11 cellular contexts compared by ENCODE assay signal in genomic region chr17:76238847-76239537, GRCh38. TPM values are rescaled to one million over a fixed set of nuclear protein-coding genes. Genes with fewer than 3 reads are reported as not detected.
A peak's percentile ranks its signal among the peaks of the same experiment; 100 is the strongest.
DNase-seq lines count a peak whose midpoint lies in the region; ATAC-seq and TF ChIP-seq lines count a peak whose summit lies in the region.
"Had no signal": no experiment of that assay in that cellular context is flagged by ENCODE, and none has a peak within 500 bp of the region (broad histone marks: within the 10 kb centered on the region; RNA-seq: fewer than 3 reads in every experiment).

No MANE protein-coding gene starts in this region.

- H3K4me2 ChIP-seq in hepatocyte = peak overlapping the region; percentile 94

- H4K20me1 ChIP-seq in hepatocyte (ENCODE audit: insufficient read depth, poor library complexity, severe bottlenecking) = no peaks in the 10 kb centered on the region

- H3K4me1 ChIP-seq in hepatocyte (ENCODE audit: insufficient read depth) (peaks cover 10% of the 10 kb centered on the region), stomach (peaks cover 14 to 24% (median 23%) of the 10 kb centered on the region in 4 donors), testis (no peaks in the 10 kb centered on the region)

- peaks cover 61% of the 10 kb centered on the region for H3K4me1 Mint-ChIP-seq in activated T-cell treated with anti-CD3 and anti-CD28 coated beads, Interleukin-2, amount 50 U/mL, for 24 hours (ENCODE audit: low read depth)
- H3K4me1 Mint-ChIP-seq in activated CD4-positive, alpha-beta memory T cell treated with anti-CD3 and anti-CD28 coated beads for 36 hours (ENCODE audit: low read depth) = peaks cover 44% of the 10 kb centered on the region

- no peak overlapping the region for H2AFZ ChIP-seq in hepatocyte

- DNase-seq in activated T-cell treated with anti-CD3 and anti-CD28 coated beads, Interleukin-2, amount 50 U/mL, for 24 hours = no peak
- DNase-seq in activated T-cell treated with anti-CD3 and anti-CD28 coated beads for 4 hours (no peak), hepatocyte (ENCODE audit: low spot score) (no peak), stomach (no peak), testis (no peak)
- DNase-seq in activated CD4-positive, alpha-beta memory T cell treated with anti-CD3 and anti-CD28 coated beads for 36 hours = no peak
- DNase-seq: erythroblast, Karpas-422, NCI-H774 had no signal

- peak overlapping the region; percentile 58 for H3K27ac Mint-ChIP-seq in activated T-cell treated with anti-CD3 and anti-CD28 coated beads, Interleukin-2, amount 50 U/mL, for 24 hours
- no peak overlapping the region for H3K27ac Mint-ChIP-seq in activated CD4-positive, alpha-beta memory T cell treated with anti-CD3 and anti-CD28 coated beads for 36 hours

- 76% methylated on average over 11 of the region's 11 CpGs for WGBS in hepatocyte (ENCODE audit: low lambda C conversion rate, missing lambda C conversion rate)
- 58 to 68% (median 62%) methylated on average over 11 of the region's 11 CpGs for WGBS in stomach, 5 donors
- 43 to 56% methylated on average over 11 of the region's 11 CpGs for WGBS in testis, 2 donors

- H3K36me3 Mint-ChIP-seq in activated T-cell treated with anti-CD3 and anti-CD28 coated beads, Interleukin-2, amount 50 U/mL, for 24 hours (ENCODE audit: low read depth) = peaks cover 5% of the 10 kb centered on the region
- H3K36me3 Mint-ChIP-seq in activated CD4-positive, alpha-beta memory T cell treated with anti-CD3 and anti-CD28 coated beads for 36 hours = peaks cover 2% of the 10 kb centered on the region

- intact Hi-C loops in activated CD4-positive, alpha-beta memory T cell treated with anti-CD3 and anti-CD28 coated beads for 36 hours (cut with micrococcal nuclease) = no loop called here
- intact Hi-C loops in stomach (cut with DNase I; ENCODE audit: low total_unique reads) = no loop called here
- intact Hi-C loops in testis (cut with DNase I; ENCODE audit: low total_unique reads) = no loop called here

- H3K79me2 ChIP-seq in hepatocyte = peaks cover 5% of the 10 kb centered on the region

- H3K27me3 ChIP-seq in hepatocyte (peaks cover 8% of the 10 kb centered on the region), stomach (peaks cover 0 to 48% (median 9%) of the 10 kb centered on the region in 3 donors), testis (no peaks in the 10 kb centered on the region)

- no peaks in the 10 kb centered on the region for H3K9me3 ChIP-seq in hepatocyte (ENCODE audit: low read depth)
- H3K9me3 ChIP-seq in stomach = no peaks in the 10 kb centered on the region
- no peaks in the 10 kb centered on the region for H3K9me3 ChIP-seq in testis

- TF ChIP-seq EP300 in stomach (IDR thresholded peaks at IDR 0.05) = no peak

- H3K4me3 ChIP-seq in hepatocyte (no peak overlapping the region), stomach (peak overlapping the region in 2 of 4 donors; percentile 55), testis (peak overlapping the region in 1 of 2 donors; percentile 68)

- H3K36me3 ChIP-seq in hepatocyte (replicated peaks; ENCODE audit: insufficient read depth, low read depth) (no peaks in the 10 kb centered on the region), stomach (no peaks in the 10 kb centered on the region), testis (ENCODE audit: low read depth, missing control alignments) (no peaks in the 10 kb centered on the region)

- TF ChIP-seq CTCF in hepatocyte (IDR thresholded peaks at IDR 0.05; ENCODE audit: poor library complexity) = no peak
- TF ChIP-seq CTCF in stomach (IDR thresholded peaks at IDR 0.05) = no peak
- TF ChIP-seq CTCF in testis (IDR thresholded peaks at IDR 0.05) = no peak

- CTCF ChIA-PET in activated CD4-positive, alpha-beta memory T cell treated with anti-CD3 and anti-CD28 coated beads for 36 hours (lab: Charles Lee) = interaction anchor here (0.6 to 2.1 kb wide), 7 partner anchors 8 to 59 kb away, joined by 3 to 8 read pairs (median 4); no protein-coding TSS in a partner anchor

- no peak for ATAC-seq in HG03521 (IDR thresholded peaks at IDR 0.05; ENCODE audit: unreplicated experiment)
- ATAC-seq in HG03025 (IDR thresholded peaks at IDR 0.05; ENCODE audit: low FRiP score, unreplicated experiment) = no peak

- H3K4me3 Mint-ChIP-seq in activated T-cell treated with anti-CD3 and anti-CD28 coated beads, Interleukin-2, amount 50 U/mL, for 24 hours = peak overlapping the region; percentile 78
- H3K4me3 Mint-ChIP-seq in activated CD4-positive, alpha-beta memory T cell treated with anti-CD3 and anti-CD28 coated beads for 36 hours = peak overlapping the region; percentile 58

- no peaks in the 10 kb centered on the region for H3K9me2 ChIP-seq in hepatocyte (replicated peaks; ENCODE audit: insufficient read depth)

- no peaks in the 10 kb centered on the region for H3K9me3 Mint-ChIP-seq in activated T-cell treated with anti-CD3 and anti-CD28 coated beads, Interleukin-2, amount 50 U/mL, for 24 hours
- no peaks in the 10 kb centered on the region for H3K9me3 Mint-ChIP-seq in activated CD4-positive, alpha-beta memory T cell treated with anti-CD3 and anti-CD28 coated beads for 36 hours

- H3K27me3 Mint-ChIP-seq in activated T-cell treated with anti-CD3 and anti-CD28 coated beads, Interleukin-2, amount 50 U/mL, for 24 hours = no peaks in the 10 kb centered on the region
- no peaks in the 10 kb centered on the region for H3K27me3 Mint-ChIP-seq in activated CD4-positive, alpha-beta memory T cell treated with anti-CD3 and anti-CD28 coated beads for 36 hours

- TF ChIP-seq POLR2A in stomach (IDR thresholded peaks at IDR 0.05) (no peak), testis (IDR thresholded peaks at IDR 0.05) (no peak)

- H3K27ac ChIP-seq in hepatocyte (peak overlapping the region; percentile 52), stomach (peak overlapping the region in 3 of 5 donors; percentile 57 to 79 (median 74)), testis (no peak overlapping the region)

- POLR2A ChIA-PET in activated CD4-positive, alpha-beta memory T cell treated with anti-CD3 and anti-CD28 coated beads for 36 hours (lab: Charles Lee) = interaction anchor here (1.0 to 2.2 kb wide), 7 partner anchors 25 to 115 kb away, joined by 3 to 10 read pairs (median 4); partner anchors contain the start of gene PRPSAP1

RNA-seq across cellular contexts. Expression of gene RNF157, which starts 1.3 kb away (rescaled TPM):
- total RNA-seq in activated CD4-positive, alpha-beta memory T cell treated with anti-CD3 and anti-CD28 coated beads for 36 hours = 10 to 100 TPM; 25.4 to 28.0 TPM
- total RNA-seq in hepatocyte = 8.6 and 8.9 TPM in 2 replicates
- 4.8 and 5.0 TPM in 2 replicates for polyA plus RNA-seq in hepatocyte
- total RNA-seq in stomach = 10 to 100 TPM in 3 of 5 donors, 1 to 10 TPM in 2; 1.0 to 41.4 (median 11.6) TPM
- 1 to 10 TPM in 2 of 3 donors, under 1 TPM in 1; 0.95 to 4.1 (median 3.7) TPM for polyA plus RNA-seq in stomach
- total RNA-seq in testis = 100 to 1,000 TPM; 101 to 108 TPM
- 98.8 TPM for polyA plus RNA-seq in testis (ENCODE audit: insufficient read depth, low read depth, low replicate concordance)

RNA-seq across cellular contexts. Expression of gene UBALD2, which starts 26.2 kb away (rescaled TPM):
- total RNA-seq in activated CD4-positive, alpha-beta memory T cell treated with anti-CD3 and anti-CD28 coated beads for 36 hours = 100 to 1,000 TPM; 317 TPM
- total RNA-seq in hepatocyte (10.2 and 10.8 TPM in 2 replicates), stomach (10 to 100 TPM in 2 of 5 donors, 1 to 10 TPM in 3; 1.8 to 49.5 (median 9.9) TPM), testis (10 to 100 TPM; 13.6 to 16.7 TPM)
- polyA plus RNA-seq in hepatocyte (13.1 and 16.4 TPM in 2 replicates), stomach (10 to 100 TPM; 37.2 to 48.4 (median 43.0) TPM), testis (ENCODE audit: insufficient read depth, low read depth, low replicate concordance) (48.7 TPM)

Comparison
In these comparisons a context has a peak if more than half of its experiments do, and no peak if none do; other contexts are left out.
1. H3K27ac ChIP-seq: peak in hepatocyte (single experiment) and stomach (3 of 5); none in testis (0 of 2).
2. RNA of gene UBALD2, which starts 26.2 kb away (total RNA-seq): 317 TPM in activated CD4-positive, alpha-beta memory T cell treated with anti-CD3 and anti-CD28 coated beads for 36 hours; 13.6 to 16.7 TPM in testis, 10.2 to 10.8 TPM in hepatocyte and 1.8 to 49.5 TPM in stomach; every median in the first group is over 4 times any median in the second.